ENCODE assay signal across 8 cellular contexts in the genomic region with DNA sequence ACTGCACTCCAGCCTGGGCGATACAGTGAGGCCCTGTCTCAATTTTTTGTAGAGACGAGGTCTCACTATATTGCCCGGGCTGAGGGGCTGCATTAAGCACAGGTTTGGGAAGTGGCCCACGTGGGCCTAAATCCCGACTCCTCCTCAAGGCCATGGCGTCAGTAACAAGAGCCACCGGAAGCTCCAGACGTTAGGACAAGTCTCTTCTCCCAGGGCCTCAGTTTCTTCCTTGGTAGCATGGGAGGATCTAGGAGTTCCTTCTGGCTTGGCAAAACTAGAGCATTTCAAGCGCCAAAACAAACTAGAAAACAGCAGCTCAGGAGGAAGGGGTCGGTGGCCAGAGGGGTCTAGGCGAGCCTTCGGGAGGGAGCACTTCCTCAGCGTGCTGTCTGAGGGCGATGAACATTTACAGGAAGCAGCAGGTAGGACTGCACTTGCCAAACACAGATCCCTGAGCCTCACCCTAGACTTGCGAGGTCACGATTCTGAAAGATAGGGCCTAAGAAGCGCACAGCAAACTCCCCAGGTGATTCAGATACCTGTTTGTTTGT. TPM values are rescaled to one million over a fixed set of nuclear protein-coding genes. Genes with fewer than 3 reads are reported as not detected.
A peak's percentile ranks its signal among the peaks of the same experiment; 100 is the strongest.
DNase-seq lines count a peak whose midpoint lies in the region; ATAC-seq lines count a peak whose summit lies in the region.

No MANE protein-coding gene starts in this region.

- peaks cover 22% of the 10 kb centered on the region for H3K4me1 Mint-ChIP-seq in activated T-helper 17 cell treated with anti-CD3 and anti-CD28 coated beads, Interleukin-2, amount 50 U/mL, for 72 hours
- H3K4me1 Mint-ChIP-seq in stimulated activated effector memory CD8-positive, alpha-beta T cell treated with anti-CD3 and anti-CD28 coated beads, Interleukin-12 subunit alpha, Interleukin-12 subunit beta, amount 100 ng/mL, for 72 hours: peaks cover 46% of the 10 kb centered on the region

- H3K36me3 Mint-ChIP-seq in activated T-helper 17 cell treated with anti-CD3 and anti-CD28 coated beads, Interleukin-2, amount 50 U/mL, for 72 hours (ENCODE audit: low read depth): peaks cover 96% of the 10 kb centered on the region
- peaks cover 100% of the 10 kb centered on the region for H3K36me3 Mint-ChIP-seq in stimulated activated effector memory CD8-positive, alpha-beta T cell treated with anti-CD3 and anti-CD28 coated beads, Interleukin-12 subunit alpha, Interleukin-12 subunit beta, amount 100 ng/mL, for 72 hours

- no CpG with 5 or more reads among the region's 17 CpGs for WGBS in iPS DF 6.9 (ENCODE audit: insufficient coverage, insufficient read length)

- H3K36me3 ChIP-seq in iPS DF 6.9 (ENCODE audit: control insufficient read depth, insufficient read depth, low read length): peaks cover 26% of the 10 kb centered on the region

- peak; percentile 43 to 45 for DNase-seq in activated CD4-positive, alpha-beta T cell treated with anti-CD3 and anti-CD28 coated beads, Interleukin-2, amount 50 U/mL, for 48 hours
- DNase-seq in activated CD4-positive, alpha-beta T cell treated with anti-CD3 and anti-CD28 coated beads for 1 hour: no peak
- DNase-seq in iPS DF 6.9 (ENCODE audit: low read depth, low spot score) (no peak), nucleus accumbens (lab: John Stamatoyannopoulos, UW) (no peak)
- no peak for DNase-seq in stimulated activated effector memory CD8-positive, alpha-beta T cell treated with anti-CD3 and anti-CD28 coated beads, Interleukin-12 subunit alpha, Interleukin-12 subunit beta, amount 100 ng/mL, for 72 hours (ENCODE audit: low spot score in 2 of 2)
- DNase-seq in stimulated activated CD4-positive, alpha-beta T cell treated with anti-CD3 and anti-CD28 coated beads, Interleukin-2, amount 100 ng/mL, for 48 hours: no peak

- H3K27ac Mint-ChIP-seq in activated T-helper 17 cell treated with anti-CD3 and anti-CD28 coated beads, Interleukin-2, amount 50 U/mL, for 72 hours: peak overlapping the region; percentile 92
- H3K27ac Mint-ChIP-seq in stimulated activated effector memory CD8-positive, alpha-beta T cell treated with anti-CD3 and anti-CD28 coated beads, Interleukin-12 subunit alpha, Interleukin-12 subunit beta, amount 100 ng/mL, for 72 hours: peak overlapping the region; percentile 96

- H3K4me3 Mint-ChIP-seq in activated T-helper 17 cell treated with anti-CD3 and anti-CD28 coated beads, Interleukin-2, amount 50 U/mL, for 72 hours: peak overlapping the region; percentile 94
- H3K4me3 Mint-ChIP-seq in stimulated activated effector memory CD8-positive, alpha-beta T cell treated with anti-CD3 and anti-CD28 coated beads, Interleukin-12 subunit alpha, Interleukin-12 subunit beta, amount 100 ng/mL, for 72 hours: peak overlapping the region; percentile 92

- no peaks in the 10 kb centered on the region for H3K9me3 ChIP-seq in iPS DF 6.9 (ENCODE audit: control insufficient read depth, insufficient read depth, low read length)

- ATAC-seq in HG03378 (IDR thresholded peaks at IDR 0.05; ENCODE audit: unreplicated experiment): peak; percentile 3
- ATAC-seq in activated T-helper 17 cell treated with anti-CD3 and anti-CD28 coated beads, Interleukin-2, amount 50 U/mL, for 72 hours (replicated peaks): peak; percentile 30
- peak; percentile 40 for ATAC-seq in stimulated activated effector memory CD8-positive, alpha-beta T cell treated with anti-CD3 and anti-CD28 coated beads, Interleukin-12 subunit alpha, Interleukin-12 subunit beta, amount 100 ng/mL, for 72 hours

- no peaks in the 10 kb centered on the region for H3K27me3 Mint-ChIP-seq in activated T-helper 17 cell treated with anti-CD3 and anti-CD28 coated beads, Interleukin-2, amount 50 U/mL, for 72 hours

- H3K4me1 ChIP-seq in iPS DF 6.9 (ENCODE audit: control insufficient read depth, insufficient read depth, low read length): no peaks in the 10 kb centered on the region

- H3K27ac ChIP-seq in iPS DF 6.9 (ENCODE audit: low read length): no peak overlapping the region

- no peaks in the 10 kb centered on the region for H3K9me3 Mint-ChIP-seq in activated T-helper 17 cell treated with anti-CD3 and anti-CD28 coated beads, Interleukin-2, amount 50 U/mL, for 72 hours
- no peaks in the 10 kb centered on the region for H3K9me3 Mint-ChIP-seq in stimulated activated effector memory CD8-positive, alpha-beta T cell treated with anti-CD3 and anti-CD28 coated beads, Interleukin-12 subunit alpha, Interleukin-12 subunit beta, amount 100 ng/mL, for 72 hours

- no peaks in the 10 kb centered on the region for H3K27me3 ChIP-seq in iPS DF 6.9 (ENCODE audit: control insufficient read depth, insufficient read depth, low read length)

- peak overlapping the region; percentile 36; the same call in 1 of the 2 replicates for H3K4me3 ChIP-seq in iPS DF 6.9 (ENCODE audit: low read length)

RNA-seq across cellular contexts. Expression of a gene that starts 0.5 kb away (rescaled TPM):
- 10 to 100 TPM; 13.2 to 22.7 TPM for total RNA-seq in activated T-helper 17 cell treated with anti-CD3 and anti-CD28 coated beads, Interleukin-2, amount 50 U/mL, for 72 hours

RNA-seq across cellular contexts. Expression of a gene that starts 7.6 kb away (rescaled TPM):
- 1,000 to 10,000 TPM; 3,367 to 4,238 TPM for total RNA-seq in activated T-helper 17 cell treated with anti-CD3 and anti-CD28 coated beads, Interleukin-2, amount 50 U/mL, for 72 hours

RNA-seq across cellular contexts. Expression of a gene that starts 8.1 kb away (rescaled TPM):
- total RNA-seq in activated T-helper 17 cell treated with anti-CD3 and anti-CD28 coated beads, Interleukin-2, amount 50 U/mL, for 72 hours: 10 to 100 TPM; 19.2 to 34.0 TPM

Comparison
In these comparisons a context has a peak if more than half of its experiments do, and no peak if none do; other contexts are left out.
1. DNase-seq: peak in activated CD4-positive, alpha-beta T cell treated with anti-CD3 and anti-CD28 coated beads, Interleukin-2, amount 50 U/mL, for 48 hours (2 of 2); none in activated CD4-positive, alpha-beta T cell treated with anti-CD3 and anti-CD28 coated beads for 1 hour (single experiment), iPS DF 6.9 (single experiment), stimulated activated effector memory CD8-positive, alpha-beta T cell treated with anti-CD3 and anti-CD28 coated beads, Interleukin-12 subunit alpha, Interleukin-12 subunit beta, amount 100 ng/mL, for 72 hours (0 of 2), stimulated activated CD4-positive, alpha-beta T cell treated with anti-CD3 and anti-CD28 coated beads, Interleukin-2, amount 100 ng/mL, for 48 hours (0 of 2) and nucleus accumbens (0 of 56).
2. Peak in every context shown above with its lines, with median percentiles within 50 percentile points of each other: ATAC-seq.